1 cellular context compared by ENCODE assay signal in the genomic region with DNA sequence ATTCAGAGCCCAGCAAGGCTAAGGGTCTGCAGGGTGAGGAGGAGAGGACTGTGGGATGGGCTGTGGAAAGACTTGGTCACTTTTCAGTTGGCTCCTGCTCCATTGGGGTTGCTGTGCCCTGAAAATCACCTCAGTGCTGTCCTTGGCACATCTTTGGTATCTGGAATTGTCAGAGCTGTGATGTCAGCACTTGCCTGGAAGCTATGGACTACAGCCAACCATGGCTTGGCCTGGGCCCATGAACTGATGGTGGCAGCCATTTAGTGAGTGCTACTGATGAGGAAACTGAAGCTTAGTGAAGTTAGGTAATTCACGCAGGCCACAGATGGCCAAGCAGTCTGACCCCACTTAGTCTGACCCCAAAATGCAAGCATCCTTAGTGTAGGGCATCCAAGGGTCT.
TF ChIP-seq lines count a peak whose summit lies in the region.

No MANE protein-coding gene starts in this region.

TF ChIP-seq in SK-N-SH treated with all-trans-retinoic acid at 6 μM for 48 hours, 23 proteins besides CTCF, POLR2A, EP300 and RAD21 (continued from another document):
- TF ChIP-seq ZNF565 (CRISPR knock-in tag; conservative IDR thresholded peaks at IDR 0.05; ENCODE audit: low read depth) (no peak), ZNF8 (CRISPR knock-in tag; IDR thresholded peaks at IDR 0.05) (no peak), TCF4 (CRISPR knock-in tag; IDR thresholded peaks at IDR 0.05; ENCODE audit: borderline replicate concordance) (no peak)
- TF ChIP-seq, protein P1, sequence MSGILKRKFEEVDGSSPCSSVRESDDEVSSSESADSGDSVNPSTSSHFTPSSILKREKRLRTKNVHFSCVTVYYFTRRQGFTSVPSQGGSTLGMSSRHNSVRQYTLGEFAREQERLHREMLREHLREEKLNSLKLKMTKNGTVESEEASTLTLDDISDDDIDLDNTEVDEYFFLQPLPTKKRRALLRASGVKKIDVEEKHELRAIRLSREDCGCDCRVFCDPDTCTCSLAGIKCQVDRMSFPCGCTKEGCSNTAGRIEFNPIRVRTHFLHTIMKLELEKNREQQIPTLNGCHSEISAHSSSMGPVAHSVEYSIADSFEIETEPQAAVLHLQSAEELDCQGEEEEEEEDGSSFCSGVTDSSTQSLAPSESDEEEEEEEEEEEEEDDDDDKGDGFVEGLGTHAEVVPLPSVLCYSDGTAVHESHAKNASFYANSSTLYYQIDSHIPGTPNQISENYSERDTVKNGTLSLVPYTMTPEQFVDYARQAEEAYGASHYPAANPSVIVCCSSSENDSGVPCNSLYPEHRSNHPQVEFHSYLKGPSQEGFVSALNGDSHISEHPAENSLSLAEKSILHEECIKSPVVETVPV (CRISPR knock-in tag; IDR thresholded peaks at IDR 0.05): no peak
